In the genomic region with DNA sequence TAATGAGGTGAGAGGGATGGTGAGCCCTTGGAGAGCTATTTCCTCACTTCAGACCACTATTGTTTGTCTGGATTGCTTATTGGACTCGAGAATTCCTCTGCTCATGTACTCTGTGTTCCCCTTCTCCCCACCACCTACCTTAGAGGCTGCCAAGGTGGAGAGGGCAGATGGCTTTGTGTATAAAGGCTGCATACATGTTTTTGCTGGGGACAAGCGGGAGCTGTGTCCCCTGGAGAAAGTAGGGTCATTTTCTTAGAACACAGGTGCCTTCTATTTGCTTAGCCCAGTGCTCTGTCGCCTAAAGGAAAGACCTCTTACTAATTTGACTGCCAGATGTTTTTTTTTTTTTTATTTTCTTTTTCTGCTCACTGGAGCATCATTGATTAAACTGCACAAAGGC, we compare ENCODE assay signal across 1 cellular context.
TF ChIP-seq lines count a peak whose summit lies in the region.

No MANE protein-coding gene starts in this region.

TF ChIP-seq in WTC11, 78 proteins besides CTCF, POLR2A, EP300 and RAD21:
- TF ChIP-seq FOXP1 (CRISPR knock-in tag; IDR thresholded peaks at IDR 0.05; ENCODE audit: borderline replicate concordance) (no peak), NFATC4 (CRISPR knock-in tag; IDR thresholded peaks at IDR 0.05) (no peak), TEAD4 (CRISPR knock-in tag; IDR thresholded peaks at IDR 0.05) (no peak), SMAD3 (CRISPR knock-in tag; IDR thresholded peaks at IDR 0.05; ENCODE audit: borderline replicate concordance) (no peak)
- TF ChIP-seq, protein P1, sequence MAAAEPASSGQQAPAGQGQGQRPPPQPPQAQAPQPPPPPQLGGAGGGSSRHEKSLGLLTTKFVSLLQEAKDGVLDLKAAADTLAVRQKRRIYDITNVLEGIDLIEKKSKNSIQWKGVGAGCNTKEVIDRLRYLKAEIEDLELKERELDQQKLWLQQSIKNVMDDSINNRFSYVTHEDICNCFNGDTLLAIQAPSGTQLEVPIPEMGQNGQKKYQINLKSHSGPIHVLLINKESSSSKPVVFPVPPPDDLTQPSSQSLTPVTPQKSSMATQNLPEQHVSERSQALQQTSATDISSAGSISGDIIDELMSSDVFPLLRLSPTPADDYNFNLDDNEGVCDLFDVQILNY (CRISPR knock-in tag; IDR thresholded peaks at IDR 0.05): no peak
- TF ChIP-seq, protein P2, sequence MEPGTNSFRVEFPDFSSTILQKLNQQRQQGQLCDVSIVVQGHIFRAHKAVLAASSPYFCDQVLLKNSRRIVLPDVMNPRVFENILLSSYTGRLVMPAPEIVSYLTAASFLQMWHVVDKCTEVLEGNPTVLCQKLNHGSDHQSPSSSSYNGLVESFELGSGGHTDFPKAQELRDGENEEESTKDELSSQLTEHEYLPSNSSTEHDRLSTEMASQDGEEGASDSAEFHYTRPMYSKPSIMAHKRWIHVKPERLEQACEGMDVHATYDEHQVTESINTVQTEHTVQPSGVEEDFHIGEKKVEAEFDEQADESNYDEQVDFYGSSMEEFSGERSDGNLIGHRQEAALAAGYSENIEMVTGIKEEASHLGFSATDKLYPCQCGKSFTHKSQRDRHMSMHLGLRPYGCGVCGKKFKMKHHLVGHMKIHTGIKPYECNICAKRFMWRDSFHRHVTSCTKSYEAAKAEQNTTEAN (CRISPR knock-in tag; IDR thresholded peaks at IDR 0.05): no peak
- TF ChIP-seq, protein P3, sequence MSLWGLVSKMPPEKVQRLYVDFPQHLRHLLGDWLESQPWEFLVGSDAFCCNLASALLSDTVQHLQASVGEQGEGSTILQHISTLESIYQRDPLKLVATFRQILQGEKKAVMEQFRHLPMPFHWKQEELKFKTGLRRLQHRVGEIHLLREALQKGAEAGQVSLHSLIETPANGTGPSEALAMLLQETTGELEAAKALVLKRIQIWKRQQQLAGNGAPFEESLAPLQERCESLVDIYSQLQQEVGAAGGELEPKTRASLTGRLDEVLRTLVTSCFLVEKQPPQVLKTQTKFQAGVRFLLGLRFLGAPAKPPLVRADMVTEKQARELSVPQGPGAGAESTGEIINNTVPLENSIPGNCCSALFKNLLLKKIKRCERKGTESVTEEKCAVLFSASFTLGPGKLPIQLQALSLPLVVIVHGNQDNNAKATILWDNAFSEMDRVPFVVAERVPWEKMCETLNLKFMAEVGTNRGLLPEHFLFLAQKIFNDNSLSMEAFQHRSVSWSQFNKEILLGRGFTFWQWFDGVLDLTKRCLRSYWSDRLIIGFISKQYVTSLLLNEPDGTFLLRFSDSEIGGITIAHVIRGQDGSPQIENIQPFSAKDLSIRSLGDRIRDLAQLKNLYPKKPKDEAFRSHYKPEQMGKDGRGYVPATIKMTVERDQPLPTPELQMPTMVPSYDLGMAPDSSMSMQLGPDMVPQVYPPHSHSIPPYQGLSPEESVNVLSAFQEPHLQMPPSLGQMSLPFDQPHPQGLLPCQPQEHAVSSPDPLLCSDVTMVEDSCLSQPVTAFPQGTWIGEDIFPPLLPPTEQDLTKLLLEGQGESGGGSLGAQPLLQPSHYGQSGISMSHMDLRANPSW (CRISPR knock-in tag; conservative IDR thresholded peaks at IDR 0.05; ENCODE audit: low read depth): no peak
- TF ChIP-seq, protein P4, sequence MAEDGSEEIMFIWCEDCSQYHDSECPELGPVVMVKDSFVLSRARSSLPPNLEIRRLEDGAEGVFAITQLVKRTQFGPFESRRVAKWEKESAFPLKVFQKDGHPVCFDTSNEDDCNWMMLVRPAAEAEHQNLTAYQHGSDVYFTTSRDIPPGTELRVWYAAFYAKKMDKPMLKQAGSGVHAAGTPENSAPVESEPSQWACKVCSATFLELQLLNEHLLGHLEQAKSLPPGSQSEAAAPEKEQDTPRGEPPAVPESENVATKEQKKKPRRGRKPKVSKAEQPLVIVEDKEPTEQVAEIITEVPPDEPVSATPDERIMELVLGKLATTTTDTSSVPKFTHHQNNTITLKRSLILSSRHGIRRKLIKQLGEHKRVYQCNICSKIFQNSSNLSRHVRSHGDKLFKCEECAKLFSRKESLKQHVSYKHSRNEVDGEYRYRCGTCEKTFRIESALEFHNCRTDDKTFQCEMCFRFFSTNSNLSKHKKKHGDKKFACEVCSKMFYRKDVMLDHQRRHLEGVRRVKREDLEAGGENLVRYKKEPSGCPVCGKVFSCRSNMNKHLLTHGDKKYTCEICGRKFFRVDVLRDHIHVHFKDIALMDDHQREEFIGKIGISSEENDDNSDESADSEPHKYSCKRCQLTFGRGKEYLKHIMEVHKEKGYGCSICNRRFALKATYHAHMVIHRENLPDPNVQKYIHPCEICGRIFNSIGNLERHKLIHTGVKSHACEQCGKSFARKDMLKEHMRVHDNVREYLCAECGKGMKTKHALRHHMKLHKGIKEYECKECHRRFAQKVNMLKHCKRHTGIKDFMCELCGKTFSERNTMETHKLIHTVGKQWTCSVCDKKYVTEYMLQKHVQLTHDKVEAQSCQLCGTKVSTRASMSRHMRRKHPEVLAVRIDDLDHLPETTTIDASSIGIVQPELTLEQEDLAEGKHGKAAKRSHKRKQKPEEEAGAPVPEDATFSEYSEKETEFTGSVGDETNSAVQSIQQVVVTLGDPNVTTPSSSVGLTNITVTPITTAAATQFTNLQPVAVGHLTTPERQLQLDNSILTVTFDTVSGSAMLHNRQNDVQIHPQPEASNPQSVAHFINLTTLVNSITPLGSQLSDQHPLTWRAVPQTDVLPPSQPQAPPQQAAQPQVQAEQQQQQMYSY (CRISPR knock-in tag; IDR thresholded peaks at IDR 0.05): no peak
- TF ChIP-seq, protein P5, sequence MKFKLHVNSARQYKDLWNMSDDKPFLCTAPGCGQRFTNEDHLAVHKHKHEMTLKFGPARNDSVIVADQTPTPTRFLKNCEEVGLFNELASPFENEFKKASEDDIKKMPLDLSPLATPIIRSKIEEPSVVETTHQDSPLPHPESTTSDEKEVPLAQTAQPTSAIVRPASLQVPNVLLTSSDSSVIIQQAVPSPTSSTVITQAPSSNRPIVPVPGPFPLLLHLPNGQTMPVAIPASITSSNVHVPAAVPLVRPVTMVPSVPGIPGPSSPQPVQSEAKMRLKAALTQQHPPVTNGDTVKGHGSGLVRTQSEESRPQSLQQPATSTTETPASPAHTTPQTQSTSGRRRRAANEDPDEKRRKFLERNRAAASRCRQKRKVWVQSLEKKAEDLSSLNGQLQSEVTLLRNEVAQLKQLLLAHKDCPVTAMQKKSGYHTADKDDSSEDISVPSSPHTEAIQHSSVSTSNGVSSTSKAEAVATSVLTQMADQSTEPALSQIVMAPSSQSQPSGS (CRISPR knock-in tag; IDR thresholded peaks at IDR 0.05; ENCODE audit: borderline replicate concordance, low read depth): no peak
- TF ChIP-seq, protein P6, sequence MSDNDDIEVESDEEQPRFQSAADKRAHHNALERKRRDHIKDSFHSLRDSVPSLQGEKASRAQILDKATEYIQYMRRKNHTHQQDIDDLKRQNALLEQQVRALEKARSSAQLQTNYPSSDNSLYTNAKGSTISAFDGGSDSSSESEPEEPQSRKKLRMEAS (CRISPR knock-in tag; IDR thresholded peaks at IDR 0.05): no peak
- TF ChIP-seq, protein P7, sequence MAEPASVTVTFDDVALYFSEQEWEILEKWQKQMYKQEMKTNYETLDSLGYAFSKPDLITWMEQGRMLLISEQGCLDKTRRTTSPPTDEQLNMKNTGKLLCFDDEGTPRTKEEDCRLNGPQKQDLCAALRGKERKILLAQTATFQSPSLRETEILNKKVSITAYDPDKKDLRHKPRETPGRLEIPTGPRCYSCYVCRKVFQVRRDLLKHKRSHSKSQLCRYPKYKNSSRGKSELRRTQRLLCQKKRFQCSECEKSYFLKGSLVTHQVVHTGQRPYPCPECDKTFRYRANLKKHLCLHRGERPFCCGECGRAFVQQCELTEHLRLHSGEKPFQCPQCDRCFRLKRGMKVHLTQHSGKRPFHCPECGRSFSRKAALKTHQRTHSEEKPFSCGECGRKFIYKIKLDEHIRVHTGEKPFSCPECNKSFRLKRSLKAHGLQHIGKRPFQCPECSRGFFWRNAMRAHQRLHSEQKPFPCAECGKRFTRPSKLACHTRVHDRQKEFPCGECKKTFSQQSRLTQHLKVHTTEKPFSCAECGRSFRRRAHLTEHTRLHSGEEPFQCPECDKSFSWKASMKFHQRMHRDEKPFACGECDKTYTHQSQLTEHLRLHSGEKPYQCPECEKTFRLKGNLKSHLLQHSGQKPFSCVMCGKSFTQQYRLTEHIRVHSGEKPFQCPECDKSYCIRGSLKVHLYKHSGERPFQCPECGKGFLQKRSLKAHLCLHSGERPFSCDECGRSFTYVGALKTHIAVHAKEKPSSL (CRISPR knock-in tag; conservative IDR thresholded peaks at IDR 0.05): no peak
- TF ChIP-seq, protein P8, sequence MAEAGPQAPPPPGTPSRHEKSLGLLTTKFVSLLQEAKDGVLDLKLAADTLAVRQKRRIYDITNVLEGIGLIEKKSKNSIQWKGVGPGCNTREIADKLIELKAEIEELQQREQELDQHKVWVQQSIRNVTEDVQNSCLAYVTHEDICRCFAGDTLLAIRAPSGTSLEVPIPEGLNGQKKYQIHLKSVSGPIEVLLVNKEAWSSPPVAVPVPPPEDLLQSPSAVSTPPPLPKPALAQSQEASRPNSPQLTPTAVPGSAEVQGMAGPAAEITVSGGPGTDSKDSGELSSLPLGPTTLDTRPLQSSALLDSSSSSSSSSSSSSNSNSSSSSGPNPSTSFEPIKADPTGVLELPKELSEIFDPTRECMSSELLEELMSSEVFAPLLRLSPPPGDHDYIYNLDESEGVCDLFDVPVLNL (CRISPR knock-in tag; IDR thresholded peaks at IDR 0.05; ENCODE audit: borderline replicate concordance, low read depth): no peak
- TF ChIP-seq, protein P9, sequence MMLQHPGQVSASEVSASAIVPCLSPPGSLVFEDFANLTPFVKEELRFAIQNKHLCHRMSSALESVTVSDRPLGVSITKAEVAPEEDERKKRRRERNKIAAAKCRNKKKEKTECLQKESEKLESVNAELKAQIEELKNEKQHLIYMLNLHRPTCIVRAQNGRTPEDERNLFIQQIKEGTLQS (CRISPR knock-in tag; conservative IDR thresholded peaks at IDR 0.05): no peak
